ENCODE assay signal across 1 cellular context in the genomic region with DNA sequence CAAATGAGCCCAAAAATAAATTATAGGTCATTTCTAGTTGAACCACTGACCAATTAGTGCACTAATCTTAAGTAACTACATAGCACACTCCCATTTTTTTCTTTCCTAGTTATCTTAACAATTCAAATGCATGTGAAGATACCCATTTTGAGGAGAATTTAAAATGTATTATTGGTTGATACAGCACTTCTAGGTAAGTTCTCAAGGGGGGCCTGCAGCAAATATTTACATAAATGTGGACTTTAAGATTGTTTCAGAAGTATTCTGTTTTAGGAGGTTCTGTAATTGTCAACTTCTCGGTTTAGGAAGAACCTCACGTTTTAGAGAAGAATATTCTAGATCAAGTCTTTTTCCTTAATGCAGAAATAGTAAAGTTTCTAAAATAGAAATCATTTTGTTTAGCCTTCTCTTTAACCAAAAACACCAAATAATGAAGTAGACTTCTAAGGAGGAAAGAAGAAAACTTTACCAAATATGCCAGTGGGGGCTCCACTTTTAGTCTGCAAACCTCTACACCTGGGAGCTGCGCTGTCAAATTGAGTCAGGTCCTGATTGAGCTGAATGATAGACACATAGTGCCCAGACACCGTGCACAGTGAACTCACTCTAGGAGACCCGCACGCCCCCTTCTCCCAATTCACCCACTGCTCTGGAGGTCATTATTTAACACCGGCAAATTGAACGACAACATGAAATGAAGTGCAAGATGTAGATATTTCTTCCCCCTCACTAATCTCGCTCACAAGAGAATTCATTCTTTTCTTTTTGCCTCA.
TF ChIP-seq lines count a peak whose summit lies in the region.

No MANE protein-coding gene starts in this region.

TF ChIP-seq in WTC11, 78 proteins besides CTCF, POLR2A, EP300 and RAD21:
- TF ChIP-seq, protein P1, sequence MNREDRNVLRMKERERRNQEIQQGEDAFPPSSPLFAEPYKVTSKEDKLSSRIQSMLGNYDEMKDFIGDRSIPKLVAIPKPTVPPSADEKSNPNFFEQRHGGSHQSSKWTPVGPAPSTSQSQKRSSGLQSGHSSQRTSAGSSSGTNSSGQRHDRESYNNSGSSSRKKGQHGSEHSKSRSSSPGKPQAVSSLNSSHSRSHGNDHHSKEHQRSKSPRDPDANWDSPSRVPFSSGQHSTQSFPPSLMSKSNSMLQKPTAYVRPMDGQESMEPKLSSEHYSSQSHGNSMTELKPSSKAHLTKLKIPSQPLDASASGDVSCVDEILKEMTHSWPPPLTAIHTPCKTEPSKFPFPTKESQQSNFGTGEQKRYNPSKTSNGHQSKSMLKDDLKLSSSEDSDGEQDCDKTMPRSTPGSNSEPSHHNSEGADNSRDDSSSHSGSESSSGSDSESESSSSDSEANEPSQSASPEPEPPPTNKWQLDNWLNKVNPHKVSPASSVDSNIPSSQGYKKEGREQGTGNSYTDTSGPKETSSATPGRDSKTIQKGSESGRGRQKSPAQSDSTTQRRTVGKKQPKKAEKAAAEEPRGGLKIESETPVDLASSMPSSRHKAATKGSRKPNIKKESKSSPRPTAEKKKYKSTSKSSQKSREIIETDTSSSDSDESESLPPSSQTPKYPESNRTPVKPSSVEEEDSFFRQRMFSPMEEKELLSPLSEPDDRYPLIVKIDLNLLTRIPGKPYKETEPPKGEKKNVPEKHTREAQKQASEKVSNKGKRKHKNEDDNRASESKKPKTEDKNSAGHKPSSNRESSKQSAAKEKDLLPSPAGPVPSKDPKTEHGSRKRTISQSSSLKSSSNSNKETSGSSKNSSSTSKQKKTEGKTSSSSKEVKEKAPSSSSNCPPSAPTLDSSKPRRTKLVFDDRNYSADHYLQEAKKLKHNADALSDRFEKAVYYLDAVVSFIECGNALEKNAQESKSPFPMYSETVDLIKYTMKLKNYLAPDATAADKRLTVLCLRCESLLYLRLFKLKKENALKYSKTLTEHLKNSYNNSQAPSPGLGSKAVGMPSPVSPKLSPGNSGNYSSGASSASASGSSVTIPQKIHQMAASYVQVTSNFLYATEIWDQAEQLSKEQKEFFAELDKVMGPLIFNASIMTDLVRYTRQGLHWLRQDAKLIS (CRISPR knock-in tag; IDR thresholded peaks at IDR 0.05; ENCODE audit: borderline replicate concordance) = no peak
- TF ChIP-seq, protein P2, sequence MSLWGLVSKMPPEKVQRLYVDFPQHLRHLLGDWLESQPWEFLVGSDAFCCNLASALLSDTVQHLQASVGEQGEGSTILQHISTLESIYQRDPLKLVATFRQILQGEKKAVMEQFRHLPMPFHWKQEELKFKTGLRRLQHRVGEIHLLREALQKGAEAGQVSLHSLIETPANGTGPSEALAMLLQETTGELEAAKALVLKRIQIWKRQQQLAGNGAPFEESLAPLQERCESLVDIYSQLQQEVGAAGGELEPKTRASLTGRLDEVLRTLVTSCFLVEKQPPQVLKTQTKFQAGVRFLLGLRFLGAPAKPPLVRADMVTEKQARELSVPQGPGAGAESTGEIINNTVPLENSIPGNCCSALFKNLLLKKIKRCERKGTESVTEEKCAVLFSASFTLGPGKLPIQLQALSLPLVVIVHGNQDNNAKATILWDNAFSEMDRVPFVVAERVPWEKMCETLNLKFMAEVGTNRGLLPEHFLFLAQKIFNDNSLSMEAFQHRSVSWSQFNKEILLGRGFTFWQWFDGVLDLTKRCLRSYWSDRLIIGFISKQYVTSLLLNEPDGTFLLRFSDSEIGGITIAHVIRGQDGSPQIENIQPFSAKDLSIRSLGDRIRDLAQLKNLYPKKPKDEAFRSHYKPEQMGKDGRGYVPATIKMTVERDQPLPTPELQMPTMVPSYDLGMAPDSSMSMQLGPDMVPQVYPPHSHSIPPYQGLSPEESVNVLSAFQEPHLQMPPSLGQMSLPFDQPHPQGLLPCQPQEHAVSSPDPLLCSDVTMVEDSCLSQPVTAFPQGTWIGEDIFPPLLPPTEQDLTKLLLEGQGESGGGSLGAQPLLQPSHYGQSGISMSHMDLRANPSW (CRISPR knock-in tag; conservative IDR thresholded peaks at IDR 0.05; ENCODE audit: low read depth) = no peak
- TF ChIP-seq, protein P3, sequence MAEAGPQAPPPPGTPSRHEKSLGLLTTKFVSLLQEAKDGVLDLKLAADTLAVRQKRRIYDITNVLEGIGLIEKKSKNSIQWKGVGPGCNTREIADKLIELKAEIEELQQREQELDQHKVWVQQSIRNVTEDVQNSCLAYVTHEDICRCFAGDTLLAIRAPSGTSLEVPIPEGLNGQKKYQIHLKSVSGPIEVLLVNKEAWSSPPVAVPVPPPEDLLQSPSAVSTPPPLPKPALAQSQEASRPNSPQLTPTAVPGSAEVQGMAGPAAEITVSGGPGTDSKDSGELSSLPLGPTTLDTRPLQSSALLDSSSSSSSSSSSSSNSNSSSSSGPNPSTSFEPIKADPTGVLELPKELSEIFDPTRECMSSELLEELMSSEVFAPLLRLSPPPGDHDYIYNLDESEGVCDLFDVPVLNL (CRISPR knock-in tag; IDR thresholded peaks at IDR 0.05; ENCODE audit: borderline replicate concordance, low read depth) = no peak
- TF ChIP-seq, protein P4, sequence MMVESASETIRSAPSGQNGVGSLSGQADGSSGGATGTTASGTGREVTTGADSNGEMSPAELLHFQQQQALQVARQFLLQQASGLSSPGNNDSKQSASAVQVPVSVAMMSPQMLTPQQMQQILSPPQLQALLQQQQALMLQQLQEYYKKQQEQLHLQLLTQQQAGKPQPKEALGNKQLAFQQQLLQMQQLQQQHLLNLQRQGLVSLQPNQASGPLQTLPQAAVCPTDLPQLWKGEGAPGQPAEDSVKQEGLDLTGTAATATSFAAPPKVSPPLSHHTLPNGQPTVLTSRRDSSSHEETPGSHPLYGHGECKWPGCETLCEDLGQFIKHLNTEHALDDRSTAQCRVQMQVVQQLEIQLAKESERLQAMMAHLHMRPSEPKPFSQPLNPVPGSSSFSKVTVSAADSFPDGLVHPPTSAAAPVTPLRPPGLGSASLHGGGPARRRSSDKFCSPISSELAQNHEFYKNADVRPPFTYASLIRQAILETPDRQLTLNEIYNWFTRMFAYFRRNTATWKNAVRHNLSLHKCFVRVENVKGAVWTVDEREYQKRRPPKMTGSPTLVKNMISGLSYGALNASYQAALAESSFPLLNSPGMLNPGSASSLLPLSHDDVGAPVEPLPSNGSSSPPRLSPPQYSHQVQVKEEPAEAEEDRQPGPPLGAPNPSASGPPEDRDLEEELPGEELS (CRISPR knock-in tag; IDR thresholded peaks at IDR 0.05) = no peak
- TF ChIP-seq ZBTB21 (CRISPR knock-in tag; IDR thresholded peaks at IDR 0.05; ENCODE audit: borderline replicate concordance) (no peak), ESRRA (CRISPR knock-in tag; IDR thresholded peaks at IDR 0.05; ENCODE audit: borderline replicate concordance) (no peak), FOXP1 (CRISPR knock-in tag; IDR thresholded peaks at IDR 0.05; ENCODE audit: borderline replicate concordance) (no peak), TCF7 (CRISPR knock-in tag; IDR thresholded peaks at IDR 0.05; ENCODE audit: low read depth) (no peak), NR1H2 (CRISPR knock-in tag; IDR thresholded peaks at IDR 0.05) (no peak), ZNF396 (CRISPR knock-in tag; IDR thresholded peaks at IDR 0.05; ENCODE audit: borderline replicate concordance) (no peak), NFYB (CRISPR knock-in tag; conservative IDR thresholded peaks at IDR 0.05; ENCODE audit: low read depth) (no peak), ZNF263 (CRISPR knock-in tag; IDR thresholded peaks at IDR 0.05; ENCODE audit: low read depth) (no peak), FOXK1 (CRISPR knock-in tag; IDR thresholded peaks at IDR 0.05) (no peak), NR2C2 (CRISPR knock-in tag; IDR thresholded peaks at IDR 0.05) (no peak)
- TF ChIP-seq, protein P5, sequence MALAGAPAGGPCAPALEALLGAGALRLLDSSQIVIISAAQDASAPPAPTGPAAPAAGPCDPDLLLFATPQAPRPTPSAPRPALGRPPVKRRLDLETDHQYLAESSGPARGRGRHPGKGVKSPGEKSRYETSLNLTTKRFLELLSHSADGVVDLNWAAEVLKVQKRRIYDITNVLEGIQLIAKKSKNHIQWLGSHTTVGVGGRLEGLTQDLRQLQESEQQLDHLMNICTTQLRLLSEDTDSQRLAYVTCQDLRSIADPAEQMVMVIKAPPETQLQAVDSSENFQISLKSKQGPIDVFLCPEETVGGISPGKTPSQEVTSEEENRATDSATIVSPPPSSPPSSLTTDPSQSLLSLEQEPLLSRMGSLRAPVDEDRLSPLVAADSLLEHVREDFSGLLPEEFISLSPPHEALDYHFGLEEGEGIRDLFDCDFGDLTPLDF (CRISPR knock-in tag; IDR thresholded peaks at IDR 0.05) = no peak
- TF ChIP-seq, protein P6, sequence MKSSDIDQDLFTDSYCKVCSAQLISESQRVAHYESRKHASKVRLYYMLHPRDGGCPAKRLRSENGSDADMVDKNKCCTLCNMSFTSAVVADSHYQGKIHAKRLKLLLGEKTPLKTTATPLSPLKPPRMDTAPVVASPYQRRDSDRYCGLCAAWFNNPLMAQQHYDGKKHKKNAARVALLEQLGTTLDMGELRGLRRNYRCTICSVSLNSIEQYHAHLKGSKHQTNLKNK (CRISPR knock-in tag; IDR thresholded peaks at IDR 0.05) = no peak
